7 cellular contexts compared by ENCODE assay signal in genomic region chr17:28255616-28256015, GRCh38.
"Had no signal": no experiment of that assay in that cellular context is flagged by ENCODE, and none has a peak within 500 bp of the region (broad histone marks: within the 10 kb centered on the region; RNA-seq: fewer than 3 reads in every experiment).

No MANE protein-coding gene starts in this region.

- H3K4me2 ChIP-seq: GM23338 had no signal

- H3K36me3 ChIP-seq: HAP-1 had no signal

- H3K4me1 ChIP-seq: HAP-1 had no signal

- H3K9me3 ChIP-seq: HAP-1 had no signal

- H3K27ac ChIP-seq: HL-60 had no signal

- H3K4me3 ChIP-seq: GM23338, HAP-1 had no signal

- FAIRE-seq: HTR-8/SVneo had no signal

- ATAC-seq: GM23338, HCT116 had no signal

- H2AFZ ChIP-seq: GM23338 had no signal

- DNase-seq: HFFc6, KG1 had no signal
